21 cellular contexts compared by ENCODE assay signal in the genomic region with DNA sequence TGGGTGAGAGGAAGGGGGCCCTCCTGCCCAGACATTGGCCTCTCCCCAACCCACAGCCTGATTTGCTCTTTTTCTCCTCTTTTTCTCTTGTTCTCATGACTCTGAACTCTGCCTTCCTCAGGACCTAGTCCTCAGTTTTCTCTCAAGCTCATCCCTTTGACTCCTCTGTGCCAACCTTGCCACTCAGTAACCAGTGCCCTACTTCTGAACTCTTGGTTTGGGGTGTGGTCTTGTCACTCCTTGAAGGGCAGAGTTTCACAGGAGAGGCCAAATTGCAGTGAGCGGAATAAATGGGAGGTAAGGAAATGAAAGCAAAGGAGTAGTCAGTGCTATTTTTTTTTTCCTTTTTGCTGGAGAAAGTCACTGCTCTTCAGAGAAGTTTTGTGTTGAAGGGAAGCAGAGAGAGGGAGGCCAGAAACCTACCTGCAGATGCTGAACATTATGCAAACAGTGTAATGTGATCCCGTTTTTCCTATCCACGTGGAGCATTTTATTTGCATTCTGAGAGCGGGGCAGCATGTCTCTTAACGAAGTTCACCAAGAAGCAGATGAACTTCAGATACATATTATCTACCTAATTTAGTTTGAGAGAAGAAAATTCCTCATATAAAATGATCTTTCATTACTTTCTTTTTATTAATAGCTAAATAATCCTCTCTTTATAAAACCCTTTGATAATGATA. TPM values are rescaled to one million over a fixed set of nuclear protein-coding genes. Genes with fewer than 3 reads are reported as not detected.
A peak's percentile ranks its signal among the peaks of the same experiment; 100 is the strongest.
DNase-seq lines count a peak whose midpoint lies in the region; ATAC-seq, FAIRE-seq and TF ChIP-seq lines count a peak whose summit lies in the region.
"Had no signal": no experiment of that assay in that cellular context is flagged by ENCODE, and none has a peak within 500 bp of the region (broad histone marks: within the 10 kb centered on the region; RNA-seq: fewer than 3 reads in every experiment).

No MANE protein-coding gene starts in this region.

- TF ChIP-seq EP300 in HepG2 (IDR thresholded peaks at IDR 0.05; ENCODE audit: low read depth in 2 of 2, low read length in 2 of 2) (no peak), HepG2 (CRISPR knock-in tag; IDR thresholded peaks at IDR 0.05; ENCODE audit: borderline replicate concordance) (no peak)

- no peak overlapping the region for H3K4me3 ChIP-seq in HepG2 (replicated peaks in 1 of 3; ENCODE audit: insufficient read depth in 1 of 3, low read depth in 2 of 3, low read length in 3 of 3)
- H3K4me3 ChIP-seq in right lobe of liver = no peak overlapping the region
- no peak overlapping the region for H3K4me3 ChIP-seq in upper lobe of right lung
- H3K4me3 ChIP-seq in SJCRH30 = no peak overlapping the region
- H3K4me3 ChIP-seq in MM.1S (ENCODE audit: low read length) = no peak overlapping the region
- H3K4me3 ChIP-seq: Peyer's patch, prostate gland had no signal

- DNase-seq in HepG2 (ENCODE audit: low spot score) (peak; percentile 16), right lobe of liver (no peak), NCI-H2196 (lab: John Stamatoyannopoulos, UW; ENCODE audit: unreplicated experiment) (peak; percentile 37), WTC11 (ENCODE audit: low spot score) (no peak), upper lobe of right lung (no peak), SJCRH30 (no peak), MM.1S (no peak), GF-D8 (lab: John Stamatoyannopoulos, UW) (no peak)
- DNase-seq: CD8-positive, alpha-beta T cell; endodermal cell; natural killer cell; NCI-H446; stimulated activated CD4-positive, alpha-beta T cell treated with anti-CD3 and anti-CD28 coated beads, Interleukin-12 subunit alpha, Interleukin-12 subunit beta, amount 100 ng/mL, for 4 hours had no signal

- intact Hi-C loops in HepG2 (cut with micrococcal nuclease; ENCODE audit: unreplicated experiment) (no loop called here), right lobe of liver (cut with DNase I) (no loop called here), upper lobe of right lung (cut with DNase I) (no loop called here)

- H3K27me3 Mint-ChIP-seq in WTC11 (ENCODE audit: low read depth) = no peaks in the 10 kb centered on the region

- H2AFZ ChIP-seq in HepG2 (ENCODE audit: low read length) (no peak overlapping the region), MM.1S (ENCODE audit: low read length) (no peak overlapping the region)

- H4K20me1 ChIP-seq in HepG2 (ENCODE audit: insufficient read depth, low read length) = no peaks in the 10 kb centered on the region
- no peaks in the 10 kb centered on the region for H4K20me1 ChIP-seq in MM.1S (ENCODE audit: insufficient read depth, low read length)

- WGBS in HepG2 (ENCODE audit: low lambda C conversion rate) = 15% methylated on average over 5 of the region's 5 CpGs
- WGBS in right lobe of liver (ENCODE audit: insufficient coverage, low coverage, low lambda C conversion rate, missing lambda C conversion rate) = 42% methylated on average over 5 of the region's 5 CpGs

- H3K9me3 ChIP-seq in HepG2 (ENCODE audit: low read length) (no peaks in the 10 kb centered on the region), right lobe of liver (no peaks in the 10 kb centered on the region), upper lobe of right lung (no peaks in the 10 kb centered on the region), SJCRH30 (replicated peaks) (no peaks in the 10 kb centered on the region), MM.1S (replicated peaks; ENCODE audit: insufficient read depth, low read length) (no peaks in the 10 kb centered on the region)
- H3K9me3 ChIP-seq: Peyer's patch, prostate gland had no signal

- H3K79me2 ChIP-seq in HepG2 (ENCODE audit: insufficient read depth, low read length) (no peaks in the 10 kb centered on the region), MM.1S (ENCODE audit: low read length) (no peaks in the 10 kb centered on the region)

- in situ Hi-C loops in HepG2 (cut with HindIII; ENCODE audit: extremely low pct_ligation_motif_present, low pct_unique_long_range_greater_than_20kb) = no loop called here

- CTCF ChIA-PET in HepG2 (lab: Yijun Ruan, JAX; ENCODE audit: low intra/inter-chr PET ratio, low total read pairs) (no interaction called here), WTC11 (lab: Charles Lee) (no interaction called here)

- TF ChIP-seq RAD21 in HepG2 (CRISPR knock-in tag; IDR thresholded peaks at IDR 0.05) = no peak

- H3K9ac ChIP-seq in HepG2 (ENCODE audit: insufficient read depth, low read depth, low read length) (no peak overlapping the region), MM.1S (ENCODE audit: low read length) (no peak overlapping the region)

- H3K4me2 ChIP-seq in HepG2 (ENCODE audit: low read depth, low read length) (no peak overlapping the region), MM.1S (ENCODE audit: low read depth, low read length) (no peak overlapping the region)

- H3K27ac Mint-ChIP-seq in WTC11 = no peak overlapping the region; the same call in 1 of the 2 replicates
- H3K27ac Mint-ChIP-seq: activated T-helper 17 cell treated with anti-CD3 and anti-CD28 coated beads, Interleukin-2, amount 50 U/mL, for 72 hours; CD8-positive, alpha-beta T cell; endodermal cell; natural killer cell; stimulated activated naive CD8-positive, alpha-beta T cell treated with anti-CD3 and anti-CD28 coated beads, Interleukin-15, Interleukin-2, amounts not matched to agents 100 ng/mL and 50 ng/mL, for 24 hours had no signal

- no peaks in the 10 kb centered on the region for H3F3A ChIP-seq in MM.1S (ENCODE audit: insufficient read depth, low read length)

- peak; percentile 64 for FAIRE-seq in HepG2 (lab: Jason Lieb, UNC)
- FAIRE-seq: urothelium cell line had no signal

- POLR2A ChIA-PET in HepG2 (lab: Yijun Ruan, JAX) = no interaction called here
- POLR2A ChIA-PET in WTC11 (lab: Charles Lee) = no interaction called here

- H3K36me3 Mint-ChIP-seq in WTC11 = no peaks in the 10 kb centered on the region
- H3K36me3 Mint-ChIP-seq: CD8-positive, alpha-beta T cell; natural killer cell had no signal

- no peak for TF ChIP-seq CTCF in HepG2 (CRISPR knock-in tag; IDR thresholded peaks at IDR 0.05)
- TF ChIP-seq CTCF in right lobe of liver (IDR thresholded peaks at IDR 0.05) = no peak
- no peak for TF ChIP-seq CTCF in WTC11 (IDR thresholded peaks at IDR 0.05)
- no peak for TF ChIP-seq CTCF in upper lobe of right lung (IDR thresholded peaks at IDR 0.05)
- TF ChIP-seq CTCF in MM.1S (IDR thresholded peaks at IDR 0.05; ENCODE audit: low read length) = no peak

- H3K9me3 Mint-ChIP-seq in WTC11 = no peaks in the 10 kb centered on the region
- H3K9me3 Mint-ChIP-seq: activated T-helper 17 cell treated with anti-CD3 and anti-CD28 coated beads, Interleukin-2, amount 50 U/mL, for 72 hours; CD8-positive, alpha-beta T cell; central memory CD8-positive, alpha-beta T cell; endodermal cell; natural killer cell; stimulated activated naive CD8-positive, alpha-beta T cell treated with anti-CD3 and anti-CD28 coated beads, Interleukin-15, Interleukin-2, amounts not matched to agents 100 ng/mL and 50 ng/mL, for 24 hours had no signal

- H3K36me3 ChIP-seq in HepG2 (replicated peaks in 1 of 2; ENCODE audit: control insufficient read depth in 1 of 2, insufficient read depth in 2 of 2, low read length in 2 of 2) = no peaks in the 10 kb centered on the region
- H3K36me3 ChIP-seq in right lobe of liver = no peaks in the 10 kb centered on the region
- H3K36me3 ChIP-seq in upper lobe of right lung = no peaks in the 10 kb centered on the region
- no peaks in the 10 kb centered on the region for H3K36me3 ChIP-seq in SJCRH30
- H3K36me3 ChIP-seq in MM.1S (replicated peaks; ENCODE audit: insufficient read depth, low read length) = no peaks in the 10 kb centered on the region
- H3K36me3 ChIP-seq: Peyer's patch, prostate gland had no signal

- no peak overlapping the region for H3K27ac ChIP-seq in HepG2 (ENCODE audit: extremely low read length, insufficient read depth, low read length)
- H3K27ac ChIP-seq in right lobe of liver = no peak overlapping the region
- H3K27ac ChIP-seq in upper lobe of right lung = no peak overlapping the region
- H3K27ac ChIP-seq in SJCRH30 = no peak overlapping the region; the same call in 1 of the 2 replicates
- H3K27ac ChIP-seq in MM.1S (ENCODE audit: low read length) = no peak overlapping the region
- H3K27ac ChIP-seq: Peyer's patch, prostate gland had no signal

- peaks cover 30% of the 10 kb centered on the region for H3K4me1 Mint-ChIP-seq in WTC11
- H3K4me1 Mint-ChIP-seq: activated T-helper 17 cell treated with anti-CD3 and anti-CD28 coated beads, Interleukin-2, amount 50 U/mL, for 72 hours; central memory CD8-positive, alpha-beta T cell had no signal

- H3K4me1 ChIP-seq in HepG2 (ENCODE audit: insufficient read depth, low read length) (0 out of 2 replicates have a peak, but pooled peaks cover 8% of the 10 kb centered on the region), right lobe of liver (no peaks in the 10 kb centered on the region), upper lobe of right lung (no peaks in the 10 kb centered on the region), SJCRH30 (peaks cover 45% of the 10 kb centered on the region), MM.1S (ENCODE audit: low read length) (no peaks in the 10 kb centered on the region)
- H3K4me1 ChIP-seq: Peyer's patch, prostate gland had no signal

- TF ChIP-seq POLR2A in HepG2 (IDR thresholded peaks at IDR 0.05; ENCODE audit: insufficient read depth in 1 of 2, low read depth in 2 of 2, low read length in 2 of 2) (no peak), right lobe of liver (IDR thresholded peaks at IDR 0.05) (no peak)

- ATAC-seq in HepG2 = peak; percentile 28; the same call in 1 of the 3 replicates
- no peak for ATAC-seq in right lobe of liver
- no peak for ATAC-seq in WTC11
- ATAC-seq in upper lobe of right lung = peak; percentile 47
- ATAC-seq: activated T-helper 17 cell treated with anti-CD3 and anti-CD28 coated beads, Interleukin-2, amount 50 U/mL, for 72 hours; CD8-positive, alpha-beta T cell; natural killer cell had no signal

- BruUV-seq in HepG2 (replicated peaks; lab: Mats Ljungman, UMichigan) = no TSS peak

- H3K27me3 ChIP-seq in HepG2 (ENCODE audit: control insufficient read depth in 1 of 2, insufficient read depth in 2 of 2, low read length in 2 of 2) = peaks cover 5 to 24% of the 10 kb centered on the region in 2 experiments
- H3K27me3 ChIP-seq in right lobe of liver = no peaks in the 10 kb centered on the region
- peaks cover 4% of the 10 kb centered on the region for H3K27me3 ChIP-seq in upper lobe of right lung
- H3K27me3 ChIP-seq in SJCRH30 = no peaks in the 10 kb centered on the region
- H3K27me3 ChIP-seq in MM.1S (replicated peaks; ENCODE audit: insufficient read depth, low read length) = no peaks in the 10 kb centered on the region
- H3K27me3 ChIP-seq: Peyer's patch had no signal

- no peaks in the 10 kb centered on the region for H3K9me2 ChIP-seq in MM.1S (replicated peaks; ENCODE audit: insufficient read depth, low read length)

- peak overlapping the region; percentile 3; the same call in 1 of the 2 replicates for H3K4me3 Mint-ChIP-seq in WTC11
- H3K4me3 Mint-ChIP-seq: activated T-helper 17 cell treated with anti-CD3 and anti-CD28 coated beads, Interleukin-2, amount 50 U/mL, for 72 hours; CD8-positive, alpha-beta T cell; central memory CD8-positive, alpha-beta T cell; endodermal cell; natural killer cell; stimulated activated naive CD8-positive, alpha-beta T cell treated with anti-CD3 and anti-CD28 coated beads, Interleukin-15, Interleukin-2, amounts not matched to agents 100 ng/mL and 50 ng/mL, for 24 hours had no signal

RNA-seq across cellular contexts. Expression of a gene that starts 26.9 kb away (rescaled TPM):
- total RNA-seq in HepG2 (2016; rRNA removed; fragmentation: Illumina TruSeq; extraction: Trizol) (0.27 TPM in 1 of 2 replicates, not detected in the other), right lobe of liver (not detected), WTC11 (2021) (0.18 to 0.61 TPM in 2 of 3 replicates, not detected in the other), upper lobe of right lung (not detected)
- not detected in 2 replicates for total RNA-seq in HepG2 (2016; cell fraction: cytosol; rRNA removed; fragmentation: Illumina TruSeq; extraction: Trizol; ENCODE audit: low read depth)
- total RNA-seq in HepG2 (2016; cell fraction: insoluble cytoplasmic fraction; rRNA removed; fragmentation: Illumina TruSeq; extraction: Trizol) = 0.24 TPM in 1 of 2 replicates, not detected in the other
- total RNA-seq in HepG2 (2016; cell fraction: membrane; rRNA removed; fragmentation: Illumina TruSeq; extraction: Trizol) = not detected in 2 replicates
- 1.0 TPM in 1 of 2 replicates, not detected in the other for total RNA-seq in HepG2 (2016; cell fraction: nucleus; rRNA removed; fragmentation: Illumina TruSeq; extraction: Trizol)
- polyA plus RNA-seq in HepG2 (2011; rRNA removed) = not detected in 2 replicates
- 0.12 and 0.17 TPM in 2 replicates for polyA plus RNA-seq in HepG2 (2011; cell fraction: cytosol; rRNA removed)
- 0.50 TPM in 1 of 2 replicates, not detected in the other for polyA plus RNA-seq in HepG2 (2011; cell fraction: nucleus; rRNA removed)
- 0.12 TPM in 1 of 2 replicates, not detected in the other for polyA plus RNA-seq in HepG2 (2012)
- not detected in 2 replicates for polyA plus RNA-seq in HepG2 (2016; cell fraction: cytosol; fragmentation: Illumina TruSeq; extraction: Trizol; ENCODE audit: low read depth)
- not detected in 2 replicates for polyA plus RNA-seq in HepG2 (2016; cell fraction: insoluble cytoplasmic fraction; fragmentation: Illumina TruSeq; extraction: Trizol; ENCODE audit: low read depth)
- polyA plus RNA-seq in HepG2 (2016; cell fraction: membrane; fragmentation: Illumina TruSeq; extraction: Trizol; ENCODE audit: low read depth) = not detected in 2 replicates
- polyA plus RNA-seq in HepG2 (2016; cell fraction: nucleus; fragmentation: Illumina TruSeq; extraction: Trizol; ENCODE audit: insufficient read depth, low read depth) = 0.77 TPM in 1 of 2 replicates, not detected in the other
- not detected in 2 replicates for polyA minus RNA-seq in HepG2 (2011; rRNA and poly(A)+ RNA removed; ENCODE audit: low replicate concordance)
- polyA minus RNA-seq in HepG2 (2011; cell fraction: cytosol; rRNA and poly(A)+ RNA removed) = not detected in 2 replicates
- polyA minus RNA-seq in HepG2 (2011; cell fraction: nucleus; rRNA and poly(A)+ RNA removed) = 0.64 TPM in 1 of 2 replicates, not detected in the other
- 0.23 and 0.40 TPM in 2 replicates for total RNA-seq in SJCRH30 (2014; rRNA removed; shearing (Covaris generic))
- total RNA-seq: A673; activated T-helper 17 cell treated with anti-CD3 and anti-CD28 coated beads, Interleukin-2, amount 50 U/mL, for 72 hours; CD8-positive, alpha-beta T cell; lung microvascular endothelial cell; Peyer's patch had no signal

RNA-seq across cellular contexts. Expression of a gene that starts 27.0 kb away (rescaled TPM):
- total RNA-seq in HepG2 (2016; rRNA removed; fragmentation: Illumina TruSeq; extraction: Trizol) (64.5 and 103 TPM in 2 replicates), right lobe of liver (10 to 100 TPM in 1 of 6 experiments, 1 to 10 TPM in 5; 5.5 to 13.2 (median 7.2) TPM), WTC11 (2021) (21.8 to 22.6 TPM (median 22.2 TPM) in 3 replicates), upper lobe of right lung (20.2 TPM)
- 8.3 and 8.7 TPM in 2 replicates for total RNA-seq in HepG2 (2016; cell fraction: cytosol; rRNA removed; fragmentation: Illumina TruSeq; extraction: Trizol; ENCODE audit: low read depth)
- total RNA-seq in HepG2 (2016; cell fraction: insoluble cytoplasmic fraction; rRNA removed; fragmentation: Illumina TruSeq; extraction: Trizol) = 62.9 and 102 TPM in 2 replicates
- 16.0 and 23.6 TPM in 2 replicates for total RNA-seq in HepG2 (2016; cell fraction: membrane; rRNA removed; fragmentation: Illumina TruSeq; extraction: Trizol)
- total RNA-seq in HepG2 (2016; cell fraction: nucleus; rRNA removed; fragmentation: Illumina TruSeq; extraction: Trizol) = 44.4 and 50.7 TPM in 2 replicates
- polyA plus RNA-seq in HepG2 (2011; rRNA removed) = 10.8 and 12.3 TPM in 2 replicates
- polyA plus RNA-seq in HepG2 (2011; cell fraction: cytosol; rRNA removed) = 7.1 and 10.7 TPM in 2 replicates
- 7.0 and 7.9 TPM in 2 replicates for polyA plus RNA-seq in HepG2 (2011; cell fraction: nucleus; rRNA removed)
- 24.5 and 37.7 TPM in 2 replicates for polyA plus RNA-seq in HepG2 (2012)
- 4.5 and 4.7 TPM in 2 replicates for polyA plus RNA-seq in HepG2 (2016; cell fraction: cytosol; fragmentation: Illumina TruSeq; extraction: Trizol; ENCODE audit: low read depth)
- 69.8 and 72.6 TPM in 2 replicates for polyA plus RNA-seq in HepG2 (2016; cell fraction: insoluble cytoplasmic fraction; fragmentation: Illumina TruSeq; extraction: Trizol; ENCODE audit: low read depth)
- 7.0 and 7.5 TPM in 2 replicates for polyA plus RNA-seq in HepG2 (2016; cell fraction: membrane; fragmentation: Illumina TruSeq; extraction: Trizol; ENCODE audit: low read depth)
- polyA plus RNA-seq in HepG2 (2016; cell fraction: nucleus; fragmentation: Illumina TruSeq; extraction: Trizol; ENCODE audit: insufficient read depth, low read depth) = 51.1 and 58.0 TPM in 2 replicates
- 5.1 and 9.0 TPM in 2 replicates for polyA minus RNA-seq in HepG2 (2011; rRNA and poly(A)+ RNA removed; ENCODE audit: low replicate concordance)
- 17.9 and 18.2 TPM in 2 replicates for polyA minus RNA-seq in HepG2 (2011; cell fraction: cytosol; rRNA and poly(A)+ RNA removed)
- polyA minus RNA-seq in HepG2 (2011; cell fraction: nucleus; rRNA and poly(A)+ RNA removed) = 46.4 and 51.1 TPM in 2 replicates
- total RNA-seq in SJCRH30 (2014; rRNA removed; shearing (Covaris generic)) = 49.4 and 51.8 TPM in 2 replicates

Comparison
In these comparisons a context has a peak if more than half of its experiments do, and no peak if none do; other contexts are left out.
1. ATAC-seq: peak in HepG2 (single experiment) and upper lobe of right lung (single experiment); none in right lobe of liver (0 of 4) and WTC11 (single experiment).
2. DNase-seq: peak in HepG2 (single experiment) and NCI-H2196 (single experiment); none in right lobe of liver (0 of 3), WTC11 (single experiment), upper lobe of right lung (single experiment), SJCRH30 (0 of 2), MM.1S (single experiment) and GF-D8 (single experiment).